Comparison of ENCODE assay signal across 8 cellular contexts in the genomic region with DNA sequence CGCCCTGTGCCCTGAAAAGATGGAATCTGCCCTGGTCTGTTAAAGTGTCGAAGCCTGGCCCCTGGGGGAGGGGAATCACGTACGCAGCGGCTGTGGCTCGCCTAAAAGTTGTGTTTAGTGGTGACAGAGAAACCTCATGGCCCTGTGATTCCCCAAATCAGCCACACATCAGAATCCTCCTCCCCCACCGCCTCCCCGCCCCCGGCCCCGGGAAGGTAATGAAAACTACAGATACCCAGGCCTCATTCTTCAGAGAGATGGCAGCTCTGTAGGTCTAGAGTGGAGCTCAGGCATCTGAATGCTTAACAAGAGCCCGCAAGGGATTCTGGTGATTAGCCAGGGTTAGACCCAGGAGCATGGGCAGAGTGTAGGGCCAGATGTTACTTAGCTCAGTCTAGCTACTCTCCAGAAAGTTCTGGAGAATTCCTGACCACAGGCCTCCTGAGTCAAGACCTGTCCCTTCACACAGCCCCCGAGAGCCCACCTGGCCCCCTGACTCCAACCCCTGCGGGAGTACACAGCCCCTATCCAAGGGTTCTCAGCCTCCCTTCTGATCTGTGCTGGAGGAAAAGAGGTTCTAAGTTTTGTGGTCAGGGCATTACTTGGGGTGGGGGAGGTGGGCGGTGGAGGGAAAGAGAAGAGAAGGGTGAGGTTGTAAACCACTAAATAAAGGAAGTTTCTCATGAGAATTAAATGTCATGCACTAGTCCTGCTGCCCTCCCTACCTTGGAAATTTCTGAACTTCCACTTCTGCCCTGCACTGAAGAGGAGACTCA.
DNase-seq lines count a peak whose midpoint lies in the region; TF ChIP-seq lines count a peak whose summit lies in the region.

No MANE protein-coding gene starts in this region.

- H3K36me3 ChIP-seq in Loucy (ENCODE audit: insufficient read depth, low read length), result peaks cover 7% of the 10 kb centered on the region; the same call in 1 of the 2 replicates

- H3K9ac ChIP-seq in Loucy (ENCODE audit: low read depth, low read length, poor library complexity, severe bottlenecking), result peak overlapping the region; percentile 77

- peaks cover 32% of the 10 kb centered on the region for H3K4me1 ChIP-seq in Loucy (ENCODE audit: insufficient read depth, low read length, poor library complexity, severe bottlenecking)

- H2AFZ ChIP-seq in Loucy (ENCODE audit: low read length), result peak overlapping the region; percentile 74

- DNase-seq in DMS53 (lab: John Stamatoyannopoulos, UW) (peak; percentile 38), DMS53 treated with DMSO at 0.1 percent for 48 hours (lab: John Stamatoyannopoulos, UW; ENCODE audit: unreplicated experiment) (no peak), fibroblast of pulmonary artery (ENCODE audit: low read depth) (no peak), iPS-NIHi7 (ENCODE audit: extremely low spot score) (no peak), GOT3 (lab: John Stamatoyannopoulos, UW) (no peak)
- peak; percentile 15 for DNase-seq in activated CD8-positive, alpha-beta memory T cell treated with anti-CD3 and anti-CD28 coated beads, Interleukin-2, amount 50 U/mL, for 24 hours (ENCODE audit: extremely low read depth)
- peak; percentile 50 to 57 for DNase-seq in stimulated activated CD4-positive, alpha-beta T cell treated with anti-CD3 and anti-CD28 coated beads, Interleukin-15, amount 100 ng/mL, for 48 hours (ENCODE audit: low read depth in 2 of 2)

- H3K4me3 ChIP-seq in Loucy (ENCODE audit: low read length, poor library complexity, severe bottlenecking) (peak overlapping the region; percentile 89), fibroblast of pulmonary artery (replicated peaks; ENCODE audit: low read depth, low read length) (peak overlapping the region; percentile 69)

- TF ChIP-seq CTCF in Loucy (conservative IDR thresholded peaks at IDR 0.05; ENCODE audit: low read length) (no peak), fibroblast of pulmonary artery (IDR thresholded peaks at IDR 0.05; ENCODE audit: low read length, missing control alignments) (no peak)

- H3K79me2 ChIP-seq in Loucy (ENCODE audit: insufficient read depth, low read length), result no peaks in the 10 kb centered on the region

- H3K27me3 ChIP-seq in Loucy (ENCODE audit: insufficient read depth, low read length, poor library complexity, severe bottlenecking), result no peaks in the 10 kb centered on the region

- H4K20me1 ChIP-seq in Loucy (ENCODE audit: insufficient read depth, low read length, poor library complexity, severe bottlenecking), result no peaks in the 10 kb centered on the region

- H3K9me2 ChIP-seq in Loucy (replicated peaks; ENCODE audit: low read depth, low read length), result no peaks in the 10 kb centered on the region

- H3K9me3 ChIP-seq in Loucy (ENCODE audit: insufficient read depth, low read depth, low read length), result no peaks in the 10 kb centered on the region

- H3F3A ChIP-seq in Loucy (ENCODE audit: low read depth), result no peaks in the 10 kb centered on the region

- peak overlapping the region; percentile 83 for H3K4me2 ChIP-seq in Loucy (ENCODE audit: low read depth, low read length, poor library complexity, severe bottlenecking)

Comparison
In these comparisons a context has a peak if more than half of its experiments do, and no peak if none do; other contexts are left out.
1. DNase-seq: peak in DMS53 (single experiment), activated CD8-positive, alpha-beta memory T cell treated with anti-CD3 and anti-CD28 coated beads, Interleukin-2, amount 50 U/mL, for 24 hours (single experiment) and stimulated activated CD4-positive, alpha-beta T cell treated with anti-CD3 and anti-CD28 coated beads, Interleukin-15, amount 100 ng/mL, for 48 hours (2 of 2); none in DMS53 treated with DMSO at 0.1 percent for 48 hours (single experiment), fibroblast of pulmonary artery (single experiment), iPS-NIHi7 (single experiment) and GOT3 (single experiment).